In genomic region chr2:196677404-196677803, GRCh38 we compare ENCODE assay signal across 14 cellular contexts. TPM values are rescaled to one million over a fixed set of nuclear protein-coding genes. Genes with fewer than 3 reads are reported as not detected.
DNase-seq lines count a peak whose midpoint lies in the region; ATAC-seq and TF ChIP-seq lines count a peak whose summit lies in the region.
"Had no signal": no experiment of that assay in that cellular context is flagged by ENCODE, and none has a peak within 500 bp of the region (broad histone marks: within the 10 kb centered on the region; RNA-seq: fewer than 3 reads in every experiment).

No MANE protein-coding gene starts in this region.

- intact Hi-C loops in transverse colon (cut with DNase I; ENCODE audit: low total_unique reads) = no loop called here

- H3K9me3 ChIP-seq in transverse colon = no peaks in the 10 kb centered on the region
- H3K9me3 ChIP-seq: esophagus squamous epithelium had no signal

- no peaks in the 10 kb centered on the region for H3K4me1 ChIP-seq in transverse colon
- H3K4me1 ChIP-seq: esophagus squamous epithelium had no signal

- in situ Hi-C loops in transverse colon (cut with MboI; ENCODE audit: low pct_ligation_motif_present in 1 of 4, low pct_unique_long_range_greater_than_20kb in 1 of 4, low sequenced_read_pairs in 3 of 4) = no loop called here

- 83 to 95% methylated on average over 1 to 5 of the region's 5 CpGs for WGBS in transverse colon (ENCODE audit: low coverage in 1 of 2), 2 donors

- TF ChIP-seq POLR2A in transverse colon (IDR thresholded peaks at IDR 0.05) = no peak

- DNase-seq in DMS79 treated with DMSO at 0.1 percent for 48 hours (lab: John Stamatoyannopoulos, UW) (peak; percentile 3), DMS79 (lab: John Stamatoyannopoulos, UW) (no peak), RKO (ENCODE audit: low spot score) (peak; percentile 42), fibroblast of peridontal ligament (ENCODE audit: extremely low read depth) (peak; percentile 47), renal cortical epithelial cell (ENCODE audit: low read depth) (peak; percentile 91), SHP77 (lab: John Stamatoyannopoulos, UW) (no peak), transverse colon (no peak)
- DNase-seq: esophagus squamous epithelium, NCI-H1417 treated with DMSO at 0.1 percent for 48 hours, OCI-M1, trophoblast cell had no signal

- TF ChIP-seq CTCF in transverse colon (IDR thresholded peaks at IDR 0.05) = no peak

- H3K36me3 ChIP-seq in transverse colon = no peaks in the 10 kb centered on the region
- H3K36me3 ChIP-seq: esophagus squamous epithelium had no signal

- no peak for TF ChIP-seq EP300 in transverse colon (IDR thresholded peaks at IDR 0.05; ENCODE audit: low read depth)

- ATAC-seq in GM18517 (IDR thresholded peaks at IDR 0.05; ENCODE audit: unreplicated experiment) = no peak
- ATAC-seq: HCT116 had no signal

- no peak overlapping the region for H3K27ac ChIP-seq in transverse colon
- H3K27ac ChIP-seq: esophagus squamous epithelium, HL-60 had no signal

- H3K4me3 ChIP-seq in transverse colon = no peak overlapping the region
- H3K4me3 ChIP-seq: esophagus squamous epithelium had no signal

- H3K27me3 ChIP-seq in transverse colon = no peaks in the 10 kb centered on the region
- H3K27me3 ChIP-seq: esophagus squamous epithelium had no signal

RNA-seq across cellular contexts. Expression of gene CCDC150, which starts 37.9 kb away (rescaled TPM):
- total RNA-seq in renal cortical epithelial cell (3.2 and 4.3 TPM in 2 replicates), transverse colon (100 to 1,000 TPM in 1 of 4 donors, 1 to 10 TPM in 2, not detected in 1; 1.6 to 137 (median 2.7) TPM)

Comparison
In these comparisons a context has a peak if more than half of its experiments do, and no peak if none do; other contexts are left out.
1. DNase-seq: peak in DMS79 treated with DMSO at 0.1 percent for 48 hours (single experiment), RKO (single experiment), fibroblast of peridontal ligament (single experiment) and renal cortical epithelial cell (single experiment); none in DMS79 (single experiment), SHP77 (0 of 2) and transverse colon (single experiment).